ENCODE assay signal across 26 cellular contexts in genomic region chrX:39401483-39402110, GRCh38.
"Had no signal": no experiment of that assay in that cellular context is flagged by ENCODE, and none has a peak within 500 bp of the region (broad histone marks: within the 10 kb centered on the region; RNA-seq: fewer than 3 reads in every experiment).

No MANE protein-coding gene starts in this region.

- H3K27ac Mint-ChIP-seq: activated B cell treated with CpG ODN at 0.5 μM for 24 hours; activated CD4-positive, alpha-beta memory T cell treated with anti-CD3 and anti-CD28 coated beads for 36 hours; activated CD4-positive, alpha-beta T cell treated with anti-CD3 and anti-CD28 coated beads, Interleukin-2, amount 10 ng/mL, durations not matched to agents 7 days and 5 days; activated naive CD4-positive, alpha-beta T cell treated with anti-CD3 and anti-CD28 coated beads, Interleukin-2, amount 10 ng/mL, durations not matched to agents 7 days and 5 days; activated naive CD8-positive, alpha-beta T cell; activated T-helper 1 cell treated with anti-CD3 and anti-CD28 coated beads, Interleukin-12 subunit alpha, Interleukin-12 subunit beta, Interleukin-2, Interleukin-4 antibody, amounts not matched to agents 30 ng/mL and 10 ng/mL and 1 ng/mL, durations not matched to agents 14 hours and 24 hours and 36 hours; activated T-helper 2 cell treated with anti-CD3 and anti-CD28 coated beads, Interferon-gamma antibody, Interleukin-2, Interleukin-4, amounts not matched to agents 10 μg/mL and 5 μg/mL and 100 μg/mL, durations not matched to agents 14 hours and 24 hours and 36 hours; brain; T-helper 1 cell treated with Interleukin-12 subunit alpha and Interleukin-12 subunit beta and Interleukin-4 antibody, amounts not matched to agents 30 μg/mL and 1 μg/mL, for 36 hours; T-helper 2 cell treated with Interferon-gamma antibody and Interleukin-4, amounts not matched to agents 5 μg/mL and 100 μg/mL, for 36 hours had no signal

- DNase-seq: activated B cell treated with CpG ODN at 0.5 μM for 24 hours; activated CD4-positive, alpha-beta memory T cell treated with anti-CD3 and anti-CD28 coated beads for 36 hours; activated CD4-positive, alpha-beta T cell treated with anti-CD3 and anti-CD28 coated beads for 48 hours; activated CD4-positive, alpha-beta T cell treated with anti-CD3 and anti-CD28 coated beads, Interleukin-2, amount 10 ng/mL, durations not matched to agents 7 days and 5 days; activated CD4-positive, alpha-beta T cell treated with anti-CD3 and anti-CD28 coated beads, Interleukin-2, amount 50 U/mL, for 4 hours; activated CD4-positive, CD25-positive, alpha-beta regulatory T cell treated with anti-CD3 and anti-CD28 coated beads, Interleukin-2, amount 50 U/mL, for 72 hours; activated CD8-positive, alpha-beta memory T cell treated with anti-CD3 and anti-CD28 coated beads, Interleukin-2, amount 50 U/mL, for 4 hours; activated CD8-positive, alpha-beta T cell treated with anti-CD3 and anti-CD28 coated beads for 36 hours; activated effector memory CD4-positive, alpha-beta T cell treated with Interleukin-2 at 50 U/mL for 16 hours; activated gamma-delta T cell; activated naive CD4-positive, alpha-beta T cell treated with anti-CD3 and anti-CD28 coated beads, Interleukin-2, amount 10 ng/mL, durations not matched to agents 7 days and 5 days; activated T-cell treated with anti-CD3 and anti-CD28 coated beads for 4 hours; activated T-cell treated with anti-CD3 and anti-CD28 coated beads, Interleukin-2, amount 50 U/mL, for 1 hour; activated T-cell treated with anti-CD3 and anti-CD28 coated beads, Interleukin-2, amount 50 U/mL, for 4 hours; activated T-cell treated with anti-CD3 and anti-CD28 coated beads, Interleukin-2, amount 50 U/mL, for 72 hours; central memory CD4-positive, alpha-beta T cell; SW 1271; T-helper 1 cell; T-helper 2 cell; T-helper 9 cell had no signal

- H3K4me3 Mint-ChIP-seq: activated B cell treated with CpG ODN at 0.5 μM for 24 hours; activated CD4-positive, alpha-beta memory T cell treated with anti-CD3 and anti-CD28 coated beads for 36 hours; activated CD4-positive, alpha-beta T cell treated with anti-CD3 and anti-CD28 coated beads, Interleukin-2, amount 10 ng/mL, durations not matched to agents 7 days and 5 days; activated CD8-positive, alpha-beta T cell treated with anti-CD3 and anti-CD28 coated beads for 36 hours; activated naive CD4-positive, alpha-beta T cell treated with anti-CD3 and anti-CD28 coated beads, Interleukin-2, amount 10 ng/mL, durations not matched to agents 7 days and 5 days; activated naive CD8-positive, alpha-beta T cell; activated T-cell treated with anti-CD3 and anti-CD28 coated beads, Interleukin-2, amount 50 U/mL, for 4 hours; activated T-cell treated with anti-CD3 and anti-CD28 coated beads, Interleukin-2, amount 50 U/mL, for 72 hours; activated T-helper 1 cell treated with anti-CD3 and anti-CD28 coated beads, Interleukin-12 subunit alpha, Interleukin-12 subunit beta, Interleukin-2, Interleukin-4 antibody, amounts not matched to agents 30 ng/mL and 10 ng/mL and 1 ng/mL, durations not matched to agents 14 hours and 24 hours and 36 hours; brain; T-helper 1 cell treated with Interleukin-12 subunit alpha and Interleukin-12 subunit beta and Interleukin-4 antibody, amounts not matched to agents 30 μg/mL and 1 μg/mL, for 36 hours; T-helper 2 cell treated with Interferon-gamma antibody and Interleukin-4, amounts not matched to agents 5 μg/mL and 100 μg/mL, for 36 hours had no signal

- H3K9me3 Mint-ChIP-seq: activated CD4-positive, alpha-beta memory T cell treated with anti-CD3 and anti-CD28 coated beads for 36 hours; activated CD4-positive, alpha-beta T cell treated with anti-CD3 and anti-CD28 coated beads, Interleukin-2, amount 10 ng/mL, durations not matched to agents 7 days and 5 days; activated CD8-positive, alpha-beta T cell treated with anti-CD3 and anti-CD28 coated beads for 36 hours; activated naive CD4-positive, alpha-beta T cell treated with anti-CD3 and anti-CD28 coated beads, Interleukin-2, amount 10 ng/mL, durations not matched to agents 7 days and 5 days; activated T-cell treated with anti-CD3 and anti-CD28 coated beads, Interleukin-2, amount 50 U/mL, for 4 hours; activated T-helper 1 cell treated with anti-CD3 and anti-CD28 coated beads, Interleukin-12 subunit alpha, Interleukin-12 subunit beta, Interleukin-2, Interleukin-4 antibody, amounts not matched to agents 30 ng/mL and 10 ng/mL and 1 ng/mL, durations not matched to agents 14 hours and 24 hours and 36 hours; activated T-helper 2 cell treated with anti-CD3 and anti-CD28 coated beads, Interferon-gamma antibody, Interleukin-2, Interleukin-4, amounts not matched to agents 10 μg/mL and 5 μg/mL and 100 μg/mL, durations not matched to agents 14 hours and 24 hours and 36 hours; T-helper 1 cell treated with Interleukin-12 subunit alpha and Interleukin-12 subunit beta and Interleukin-4 antibody, amounts not matched to agents 30 μg/mL and 1 μg/mL, for 36 hours; T-helper 2 cell treated with Interferon-gamma antibody and Interleukin-4, amounts not matched to agents 5 μg/mL and 100 μg/mL, for 36 hours had no signal

- H3K36me3 Mint-ChIP-seq: activated CD4-positive, alpha-beta memory T cell treated with anti-CD3 and anti-CD28 coated beads for 36 hours; activated naive CD4-positive, alpha-beta T cell treated with anti-CD3 and anti-CD28 coated beads, Interleukin-2, amount 10 ng/mL, durations not matched to agents 7 days and 5 days; activated naive CD8-positive, alpha-beta T cell; brain had no signal

- H3K27me3 Mint-ChIP-seq: activated CD4-positive, alpha-beta memory T cell treated with anti-CD3 and anti-CD28 coated beads for 36 hours; activated CD4-positive, alpha-beta T cell treated with anti-CD3 and anti-CD28 coated beads, Interleukin-2, amount 10 ng/mL, durations not matched to agents 7 days and 5 days; activated CD8-positive, alpha-beta T cell treated with anti-CD3 and anti-CD28 coated beads for 36 hours; activated naive CD4-positive, alpha-beta T cell treated with anti-CD3 and anti-CD28 coated beads, Interleukin-2, amount 10 ng/mL, durations not matched to agents 7 days and 5 days; activated naive CD8-positive, alpha-beta T cell had no signal

- H3K4me1 Mint-ChIP-seq: activated B cell treated with CpG ODN at 0.5 μM for 24 hours; activated CD4-positive, alpha-beta T cell treated with anti-CD3 and anti-CD28 coated beads, Interleukin-2, amount 10 ng/mL, durations not matched to agents 7 days and 5 days; activated naive CD4-positive, alpha-beta T cell treated with anti-CD3 and anti-CD28 coated beads, Interleukin-2, amount 10 ng/mL, durations not matched to agents 7 days and 5 days had no signal

- ATAC-seq: activated CD8-positive, alpha-beta T cell treated with anti-CD3 and anti-CD28 coated beads for 36 hours had no signal
